Comparison of ENCODE assay signal across 9 cellular contexts in genomic region chr17:40168262-40168832, GRCh38. TPM values are rescaled to one million over a fixed set of nuclear protein-coding genes. Genes with fewer than 3 reads are reported as not detected.
DNase-seq lines count a peak whose midpoint lies in the region; ATAC-seq, FAIRE-seq and TF ChIP-seq lines count a peak whose summit lies in the region.
"Had no signal": no experiment of that assay in that cellular context is flagged by ENCODE, and none has a peak within 500 bp of the region (broad histone marks: within the 10 kb centered on the region; RNA-seq: fewer than 3 reads in every experiment).

No MANE protein-coding gene starts in this region.

- H2AFZ ChIP-seq in KMS-11 (ENCODE audit: low read depth), result no peak overlapping the region
- no peak overlapping the region for H2AFZ ChIP-seq in keratinocyte (ENCODE audit: control insufficient read depth, low read length)

- peak; percentile 65 for ATAC-seq in central memory CD8-positive, alpha-beta T cell (replicated peaks; ENCODE audit: extremely low read depth, poor library complexity, severe bottlenecking)
- no peak for ATAC-seq in HG03378 (IDR thresholded peaks at IDR 0.05; ENCODE audit: unreplicated experiment)

- intact Hi-C loops in stomach (cut with DNase I; ENCODE audit: low total_unique reads), result loop anchor here (5.0 to 10.0 kb wide), 2 partner anchors 36 to 154 kb away; partner anchors contain the start of gene CSF3

- TF ChIP-seq POLR2A in stomach (IDR thresholded peaks at IDR 0.05), result no peak

- H3K4me2 ChIP-seq in KMS-11, result no peak overlapping the region
- no peak overlapping the region for H3K4me2 ChIP-seq in keratinocyte (ENCODE audit: control insufficient read depth, extremely low read depth, insufficient read depth, low read depth, low read length)
- H3K4me2 ChIP-seq: BLaER1 had no signal

- H3K4me3 ChIP-seq in KMS-11 (IDR thresholded peaks at IDR 0.05; ENCODE audit: insufficient read depth, low read depth, low read length) (no peak overlapping the region), keratinocyte (ENCODE audit: control insufficient read depth in 2 of 3, extremely low read depth in 1 of 3, insufficient read depth in 2 of 3, low read depth in 1 of 3, low read length in 3 of 3) (no peak overlapping the region), stomach (no peak overlapping the region)
- H3K4me3 ChIP-seq: BLaER1 had no signal

- H3K4me1 ChIP-seq in KMS-11 (ENCODE audit: low read depth, poor library complexity, severe bottlenecking), result peaks cover 7% of the 10 kb centered on the region
- H3K4me1 ChIP-seq in keratinocyte (ENCODE audit: control insufficient read depth, extremely low read depth, insufficient read depth, low read length), result peaks cover 5% of the 10 kb centered on the region
- peaks cover 0 to 20% (median 6%) of the 10 kb centered on the region in 4 donors for H3K4me1 ChIP-seq in stomach
- H3K4me1 ChIP-seq: BLaER1 had no signal

- H3K36me3 ChIP-seq in KMS-11 (ENCODE audit: insufficient read depth) (peaks cover 25% of the 10 kb centered on the region; the same call in 1 of the 2 replicates), keratinocyte (ENCODE audit: control insufficient read depth in 2 of 2, extremely low read depth in 1 of 2, insufficient read depth in 2 of 2, low read length in 2 of 2) (peaks cover 30 to 50% of the 10 kb centered on the region in 2 experiments), stomach (peaks cover 56 to 100% (median 99%) of the 10 kb centered on the region in 4 donors)

- H3K27me3 Mint-ChIP-seq in central memory CD8-positive, alpha-beta T cell, result no peaks in the 10 kb centered on the region

- no peak overlapping the region for H3K27ac ChIP-seq in KMS-11
- no peak overlapping the region for H3K27ac ChIP-seq in keratinocyte (ENCODE audit: control insufficient read depth, insufficient read depth, low read length)
- H3K27ac ChIP-seq in stomach, result peak overlapping the region in 4 of 5 donors; percentile 32 to 56 (median 46)
- H3K27ac ChIP-seq: BLaER1 had no signal

- DNase-seq in NCI-H1092 treated with DMSO at 0.1 percent for 48 hours (lab: John Stamatoyannopoulos, UW) (peak; percentile 39), NCI-H1092 (lab: John Stamatoyannopoulos, UW) (no peak), SK-N-DZ (ENCODE audit: low spot score) (peak; percentile 48), keratinocyte (ENCODE audit: low read depth, low spot score) (no peak), stomach (peak; percentile 49)
- peak in 1 of 2 donors; percentile 20 for DNase-seq in central memory CD8-positive, alpha-beta T cell (ENCODE audit: low spot score in 2 of 2)

- no peaks in the 10 kb centered on the region for H4K20me1 ChIP-seq in KMS-11 (ENCODE audit: insufficient read depth)
- no peaks in the 10 kb centered on the region for H4K20me1 ChIP-seq in keratinocyte (ENCODE audit: control insufficient read depth, extremely low read depth, insufficient read depth, low read length)

- no peak overlapping the region for H3K4me3 Mint-ChIP-seq in central memory CD8-positive, alpha-beta T cell

- H3K9me3 ChIP-seq in keratinocyte (ENCODE audit: control insufficient read depth, low read depth, low read length), result no peaks in the 10 kb centered on the region
- H3K9me3 ChIP-seq in stomach, result no peaks in the 10 kb centered on the region
- H3K9me3 ChIP-seq: BLaER1 had no signal

- no peak overlapping the region for H3K9ac ChIP-seq in KMS-11
- H3K9ac ChIP-seq in keratinocyte (ENCODE audit: control insufficient read depth, extremely low read depth, insufficient read depth, low read length), result no peak overlapping the region
- H3K9ac ChIP-seq: BLaER1 had no signal

- H3K9me3 Mint-ChIP-seq in central memory CD8-positive, alpha-beta T cell, result no peaks in the 10 kb centered on the region

- H3K4me1 Mint-ChIP-seq in central memory CD8-positive, alpha-beta T cell, result peaks cover 10% of the 10 kb centered on the region

- H3K36me3 Mint-ChIP-seq in central memory CD8-positive, alpha-beta T cell (ENCODE audit: insufficient read depth), result peaks cover 67% of the 10 kb centered on the region

- FAIRE-seq in keratinocyte (lab: Jason Lieb, UNC), result peak; percentile 67

- no peaks in the 10 kb centered on the region for H3K9me1 ChIP-seq in keratinocyte (ENCODE audit: control insufficient read depth, extremely low read depth, insufficient read depth, low read length)

- TF ChIP-seq CTCF in KMS-11 (conservative IDR thresholded peaks at IDR 0.05; ENCODE audit: low read depth, low read length), result peak; percentile 78
- peak; percentile 58 to 85 (median 64) for TF ChIP-seq CTCF in keratinocyte (optimal IDR thresholded peaks at IDR 0.05 in 1 of 3, IDR thresholded peaks at IDR 0.05 in 1 of 3, conservative IDR thresholded peaks at IDR 0.05 in 1 of 3; ENCODE audit: extremely low read depth in 1 of 3, insufficient read depth in 2 of 3, low read length in 3 of 3)
- peak in 5 of 7 experiments; percentile 70 to 94 (median 76) for TF ChIP-seq CTCF in stomach (IDR thresholded peaks at IDR 0.05)

- no peak for TF ChIP-seq EP300 in stomach (IDR thresholded peaks at IDR 0.05)

- H3K27ac Mint-ChIP-seq in central memory CD8-positive, alpha-beta T cell (ENCODE audit: low read depth), result peak overlapping the region; percentile 35

- H3K27me3 ChIP-seq in KMS-11 (ENCODE audit: insufficient read depth, low read depth) (no peaks in the 10 kb centered on the region), keratinocyte (ENCODE audit: control insufficient read depth, extremely low read depth, insufficient read depth, low read length) (no peaks in the 10 kb centered on the region), stomach (no peaks in the 10 kb centered on the region)
- H3K27me3 ChIP-seq: BLaER1 had no signal

- dilution Hi-C loops in keratinocyte (cut with MboI; ENCODE audit: extremely low pct_ligation_motif_present, low sequenced_read_pairs), result no loop called here

- H3K79me2 ChIP-seq in KMS-11 (ENCODE audit: insufficient read depth, low read depth), result peaks cover 4% of the 10 kb centered on the region; the same call in 1 of the 2 replicates
- H3K79me2 ChIP-seq in keratinocyte (ENCODE audit: control insufficient read depth, insufficient read depth, low read length), result peaks cover 1% of the 10 kb centered on the region

- 33 to 39% (median 35%) methylated on average over 11 of the region's 11 CpGs for WGBS in stomach, 5 donors

RNA-seq across cellular contexts. Expression of gene RAPGEFL1, which starts 8.9 kb away (rescaled TPM):
- polyA plus RNA-seq in SK-N-DZ (2014; cell fraction: cytosol; rRNA removed), result 3.4 and 4.8 TPM in 2 replicates
- polyA plus RNA-seq in SK-N-DZ (2014; cell fraction: nucleus; rRNA removed), result 31.7 and 37.3 TPM in 2 replicates
- polyA plus RNA-seq in keratinocyte (13.2 to 37.6 TPM (median 21.8 TPM) in 3 replicates), stomach (10 to 100 TPM in 2 of 3 donors, 1 to 10 TPM in 1; 5.2 to 76.8 (median 15.4) TPM)
- polyA plus RNA-seq in keratinocyte (2011; ENCODE audit: low read depth), result 36.7 TPM
- polyA plus RNA-seq in keratinocyte (2011; cell fraction: cytosol; rRNA removed), result 12.2 and 17.2 TPM in 2 replicates
- 56.0 and 73.6 TPM in 2 replicates for polyA plus RNA-seq in keratinocyte (2011; cell fraction: nucleus; rRNA removed)
- 10.0 and 79.0 TPM in 2 replicates for polyA plus RNA-seq in keratinocyte (2012; ENCODE audit: low replicate concordance)
- 27.5 to 39.7 TPM (median 28.6 TPM) in 3 replicates for polyA minus RNA-seq in keratinocyte
- polyA minus RNA-seq in keratinocyte (2011; cell fraction: cytosol; rRNA and poly(A)+ RNA removed), result 13.4 TPM
- polyA minus RNA-seq in keratinocyte (2011; cell fraction: nucleus; rRNA and poly(A)+ RNA removed), result 21.4 and 23.1 TPM in 2 replicates
- 100 to 1,000 TPM in 1 of 5 donors, 10 to 100 TPM in 3, 1 to 10 TPM in 1; 8.5 to 294 (median 29.0) TPM for total RNA-seq in stomach

RNA-seq across cellular contexts. Expression of gene CASC3, which starts 28.0 kb away (rescaled TPM):
- 65.4 and 77.8 TPM in 2 replicates for polyA plus RNA-seq in SK-N-DZ (2014; cell fraction: cytosol; rRNA removed)
- 81.3 and 103 TPM in 2 replicates for polyA plus RNA-seq in SK-N-DZ (2014; cell fraction: nucleus; rRNA removed)
- 17.3 to 32.1 TPM (median 26.9 TPM) in 3 replicates for polyA plus RNA-seq in keratinocyte
- 37.1 TPM for polyA plus RNA-seq in keratinocyte (2011; ENCODE audit: low read depth)
- 15.8 and 24.7 TPM in 2 replicates for polyA plus RNA-seq in keratinocyte (2011; cell fraction: cytosol; rRNA removed)
- polyA plus RNA-seq in keratinocyte (2011; cell fraction: nucleus; rRNA removed), result 70.6 and 74.1 TPM in 2 replicates
- 27.0 and 27.8 TPM in 2 replicates for polyA plus RNA-seq in keratinocyte (2012; ENCODE audit: low replicate concordance)
- polyA minus RNA-seq in keratinocyte, result 12.6 to 81.1 TPM (median 23.1 TPM) in 3 replicates
- 16.5 TPM for polyA minus RNA-seq in keratinocyte (2011; cell fraction: cytosol; rRNA and poly(A)+ RNA removed)
- polyA minus RNA-seq in keratinocyte (2011; cell fraction: nucleus; rRNA and poly(A)+ RNA removed), result 12.3 and 18.8 TPM in 2 replicates
- total RNA-seq in stomach, result 100 to 1,000 TPM in 2 of 5 donors, 10 to 100 TPM in 3; 41.9 to 198 (median 85.5) TPM
- 10 to 100 TPM; 27.6 to 42.2 (median 37.0) TPM for polyA plus RNA-seq in stomach

RNA-seq across cellular contexts. Expression of gene MSL1, which starts 46.6 kb away (rescaled TPM):
- 56.4 and 63.1 TPM in 2 replicates for polyA plus RNA-seq in SK-N-DZ (2014; cell fraction: cytosol; rRNA removed)
- polyA plus RNA-seq in SK-N-DZ (2014; cell fraction: nucleus; rRNA removed), result 122 and 188 TPM in 2 replicates
- polyA plus RNA-seq in keratinocyte (41.8 to 66.8 TPM (median 56.9 TPM) in 3 replicates), stomach (10 to 100 TPM; 29.3 to 63.8 (median 32.7) TPM)
- polyA plus RNA-seq in keratinocyte (2011; ENCODE audit: low read depth), result 54.9 TPM
- polyA plus RNA-seq in keratinocyte (2011; cell fraction: cytosol; rRNA removed), result 31.4 and 53.5 TPM in 2 replicates
- polyA plus RNA-seq in keratinocyte (2011; cell fraction: nucleus; rRNA removed), result 106 and 140 TPM in 2 replicates
- polyA plus RNA-seq in keratinocyte (2012; ENCODE audit: low replicate concordance), result 42.8 and 49.4 TPM in 2 replicates
- 9.9 to 38.5 TPM (median 27.3 TPM) in 3 replicates for polyA minus RNA-seq in keratinocyte
- polyA minus RNA-seq in keratinocyte (2011; cell fraction: cytosol; rRNA and poly(A)+ RNA removed), result 23.0 TPM
- polyA minus RNA-seq in keratinocyte (2011; cell fraction: nucleus; rRNA and poly(A)+ RNA removed), result 28.5 and 50.4 TPM in 2 replicates
- total RNA-seq in stomach, result 100 to 1,000 TPM in 2 of 5 donors, 10 to 100 TPM in 3; 47.1 to 322 (median 90.1) TPM

RNA-seq across cellular contexts. Expression of gene WIPF2, which starts 50.8 kb away (rescaled TPM):
- polyA plus RNA-seq in SK-N-DZ (2014; cell fraction: cytosol; rRNA removed), result 4.7 and 4.9 TPM in 2 replicates
- 2.4 and 2.8 TPM in 2 replicates for polyA plus RNA-seq in SK-N-DZ (2014; cell fraction: nucleus; rRNA removed)
- polyA plus RNA-seq in keratinocyte, result 7.4 to 11.1 TPM (median 8.5 TPM) in 3 replicates
- 16.2 TPM for polyA plus RNA-seq in keratinocyte (2011; ENCODE audit: low read depth)
- polyA plus RNA-seq in keratinocyte (2011; cell fraction: cytosol; rRNA removed), result 7.8 and 9.1 TPM in 2 replicates
- polyA plus RNA-seq in keratinocyte (2011; cell fraction: nucleus; rRNA removed), result 15.6 and 17.1 TPM in 2 replicates
- 16.7 and 24.5 TPM in 2 replicates for polyA plus RNA-seq in keratinocyte (2012; ENCODE audit: low replicate concordance)
- 9.4 to 21.3 TPM (median 9.4 TPM) in 3 replicates for polyA minus RNA-seq in keratinocyte
- polyA minus RNA-seq in keratinocyte (2011; cell fraction: cytosol; rRNA and poly(A)+ RNA removed), result 7.1 TPM
- 7.1 and 10.7 TPM in 2 replicates for polyA minus RNA-seq in keratinocyte (2011; cell fraction: nucleus; rRNA and poly(A)+ RNA removed)
- total RNA-seq in stomach, result 10 to 100 TPM in 4 of 5 donors, 1 to 10 TPM in 1; 1.4 to 40.6 (median 15.4) TPM
- 10 to 100 TPM in 2 of 3 donors, 1 to 10 TPM in 1; 6.3 to 11.8 (median 11.2) TPM for polyA plus RNA-seq in stomach

Comparison
In these comparisons a context has a peak if more than half of its experiments do, and no peak if none do; other contexts are left out.
1. DNase-seq: peak in NCI-H1092 treated with DMSO at 0.1 percent for 48 hours (single experiment), SK-N-DZ (single experiment) and stomach (single experiment); none in NCI-H1092 (single experiment) and keratinocyte (single experiment).
2. H3K27ac ChIP-seq: peak in stomach (4 of 5); none in KMS-11 (single experiment) and keratinocyte (single experiment).
3. Peak in every context shown above with its lines, with median percentiles within 50 percentile points of each other: CTCF ChIP-seq.